23 cellular contexts compared by ENCODE assay signal in genomic region chr1:115575661-115576060, GRCh38.
"Had no signal": no experiment of that assay in that cellular context is flagged by ENCODE, and none has a peak within 500 bp of the region (broad histone marks: within the 10 kb centered on the region; RNA-seq: fewer than 3 reads in every experiment).

No MANE protein-coding gene starts in this region.

- DNase-seq: colonic mucosa; cortex of kidney; dermis blood vessel endothelial cell; dorsolateral prefrontal cortex; effector CD4-positive, alpha-beta T cell; effector CD8-positive, alpha-beta T cell; effector memory CD4-positive, alpha-beta T cell; effector memory CD8-positive, alpha-beta T cell; endodermal cell; erythroblast; esophagus squamous epithelium; foreskin fibroblast; foreskin keratinocyte; foreskin melanocyte; gastrocnemius medialis; glutamatergic neuron; head of caudate nucleus; heart left ventricle; heart right ventricle had no signal

- H3K9me3 ChIP-seq: colonic mucosa, esophagus squamous epithelium had no signal

- H3K4me3 ChIP-seq: colonic mucosa, coronary artery, dorsolateral prefrontal cortex, esophagus muscularis mucosa, esophagus squamous epithelium, gastrocnemius medialis, gastroesophageal sphincter, heart left ventricle, heart right ventricle had no signal

- H3K27ac ChIP-seq: colonic mucosa, coronary artery, dorsolateral prefrontal cortex, epithelial cell of prostate, esophagus muscularis mucosa, esophagus squamous epithelium, foreskin keratinocyte, gastrocnemius medialis, gastroesophageal sphincter, heart left ventricle, heart right ventricle had no signal

- H3K27me3 ChIP-seq: colonic mucosa, dorsolateral prefrontal cortex, esophagus squamous epithelium, foreskin keratinocyte, gastrocnemius medialis, gastroesophageal sphincter, heart left ventricle, heart right ventricle had no signal

- H3K36me3 ChIP-seq: colonic mucosa, esophagus muscularis mucosa, esophagus squamous epithelium, gastrocnemius medialis, gastroesophageal sphincter, heart left ventricle, heart right ventricle had no signal

- H3K4me1 ChIP-seq: colonic mucosa, esophagus muscularis mucosa, esophagus squamous epithelium, foreskin keratinocyte, gastrocnemius medialis, gastroesophageal sphincter, heart left ventricle, heart right ventricle had no signal
